In genomic region chr1:172002725-172003345, GRCh38 we compare ENCODE assay signal across 8 cellular contexts.
DNase-seq lines count a peak whose midpoint lies in the region; ATAC-seq and TF ChIP-seq lines count a peak whose summit lies in the region.

No MANE protein-coding gene starts in this region.

- H3K36me3 ChIP-seq in osteoblast (ENCODE audit: insufficient read depth, low read length) = no peaks in the 10 kb centered on the region

- no peaks in the 10 kb centered on the region for H3K9me3 ChIP-seq in osteoblast (ENCODE audit: low read depth, low read length)

- no peak overlapping the region for H3K27ac Mint-ChIP-seq in activated naive CD4-positive, alpha-beta T cell treated with anti-CD3 and anti-CD28 coated beads, Interleukin-2, amount 50 U/mL, for 72 hours

- no peaks in the 10 kb centered on the region for H3K79me2 ChIP-seq in osteoblast (ENCODE audit: insufficient read depth, low read length)

- TF ChIP-seq CTCF in epithelial cell of proximal tubule (conservative IDR thresholded peaks at IDR 0.05; ENCODE audit: low read depth, low read length) (peak; percentile 80), osteoblast (IDR thresholded peaks at IDR 0.05; ENCODE audit: extremely low read depth, low read depth, low read length) (peak; percentile 85)

- H2AFZ ChIP-seq in osteoblast (ENCODE audit: low read length) = no peak overlapping the region

- no peaks in the 10 kb centered on the region for H3K27me3 ChIP-seq in osteoblast (ENCODE audit: insufficient read depth, low read length)

- no peaks in the 10 kb centered on the region for H4K20me1 ChIP-seq in osteoblast (ENCODE audit: insufficient read depth, low read length)

- no peak overlapping the region for H3K27ac ChIP-seq in osteoblast (ENCODE audit: low read depth, low read length)

- peak; percentile 15 for DNase-seq in activated naive CD4-positive, alpha-beta T cell treated with Interleukin-2 at 50 U/mL for 16 hours
- DNase-seq in activated naive CD4-positive, alpha-beta T cell treated with anti-CD3 and anti-CD28 coated beads, Interleukin-2, amount 50 U/mL, for 72 hours (ENCODE audit: low spot score in 2 of 2) = no peak
- peak; percentile 71 for DNase-seq in SK-MEL-5 (ENCODE audit: low read depth, low spot score)
- peak; percentile 13 for DNase-seq in epithelial cell of proximal tubule (ENCODE audit: low read depth)
- no peak for DNase-seq in osteoblast (ENCODE audit: insufficient read length, low spot score, missing footprints)
- DNase-seq in GDM1 (lab: John Stamatoyannopoulos, UW) = no peak

- no peaks in the 10 kb centered on the region for H3K36me3 Mint-ChIP-seq in activated naive CD4-positive, alpha-beta T cell treated with anti-CD3 and anti-CD28 coated beads, Interleukin-2, amount 50 U/mL, for 72 hours

- in situ Hi-C loops in SK-MEL-5 (cut with HindIII; ENCODE audit: low pct_unique_long_range_greater_than_20kb, low sequenced_read_pairs) = no loop called here

- no peak for ATAC-seq in activated naive CD4-positive, alpha-beta T cell treated with anti-CD3 and anti-CD28 coated beads, Interleukin-2, amount 50 U/mL, for 72 hours
- ATAC-seq in HG03571 (IDR thresholded peaks at IDR 0.05; ENCODE audit: unreplicated experiment) = peak; percentile 55
- no peak for ATAC-seq in HG02571 (IDR thresholded peaks at IDR 0.05; ENCODE audit: unreplicated experiment)

- H3K4me3 ChIP-seq in epithelial cell of proximal tubule (ENCODE audit: low read depth, low read length) = no peak overlapping the region
- no peak overlapping the region for H3K4me3 ChIP-seq in osteoblast (ENCODE audit: insufficient read depth, low read length)

- no peaks in the 10 kb centered on the region for H3K9me3 Mint-ChIP-seq in activated naive CD4-positive, alpha-beta T cell treated with anti-CD3 and anti-CD28 coated beads, Interleukin-2, amount 50 U/mL, for 72 hours

- H3K4me2 ChIP-seq in osteoblast (ENCODE audit: insufficient read depth, low read length) = no peak overlapping the region

- H3K4me1 ChIP-seq in osteoblast (ENCODE audit: insufficient read depth, low read length) = no peaks in the 10 kb centered on the region

Comparison
In these comparisons a context has a peak if more than half of its experiments do, and no peak if none do; other contexts are left out.
1. DNase-seq: peak in activated naive CD4-positive, alpha-beta T cell treated with Interleukin-2 at 50 U/mL for 16 hours (single experiment), SK-MEL-5 (single experiment) and epithelial cell of proximal tubule (single experiment); none in activated naive CD4-positive, alpha-beta T cell treated with anti-CD3 and anti-CD28 coated beads, Interleukin-2, amount 50 U/mL, for 72 hours (0 of 2), osteoblast (single experiment) and GDM1 (single experiment).